ENCODE assay signal across 10 cellular contexts in genomic region chrX:52271212-52271611, GRCh38.
DNase-seq lines count a peak whose midpoint lies in the region; ATAC-seq, FAIRE-seq and TF ChIP-seq lines count a peak whose summit lies in the region.
"Had no signal": no experiment of that assay in that cellular context is flagged by ENCODE, and none has a peak within 500 bp of the region (broad histone marks: within the 10 kb centered on the region; RNA-seq: fewer than 3 reads in every experiment).

No MANE protein-coding gene starts in this region.

- POLR2A ChIA-PET in A549 (lab: Yijun Ruan, JAX): no interaction called here

- peak; percentile 94 for FAIRE-seq in A549 (lab: Jason Lieb, UNC)

- H3K27me3 ChIP-seq in dorsolateral prefrontal cortex: peaks cover 0 to 70% (median 14%) of the 10 kb centered on the region in 45 donors

- H3K9me3 ChIP-seq in A549: no peaks in the 10 kb centered on the region

- TF ChIP-seq RAD21 in A549 (conservative IDR thresholded peaks at IDR 0.05 in 1 of 2, IDR thresholded peaks at IDR 0.05 in 1 of 2): peak in 1 of 2 experiments; percentile 17; a peak in 1 of 5 replicates

- CTCF ChIA-PET in A549 (lab: Yijun Ruan, JAX): no interaction called here

- no peak overlapping the region for H3K4me3 ChIP-seq in A549
- H3K4me3 ChIP-seq in fibroblast of mammary gland (ENCODE audit: control insufficient read depth, low read depth, low read length): no peak overlapping the region
- H3K4me3 ChIP-seq in dorsolateral prefrontal cortex: no peak overlapping the region

- TF ChIP-seq POLR2A in A549 (IDR thresholded peaks at IDR 0.05; ENCODE audit: low read length): no peak

- TF ChIP-seq CTCF in A549 (IDR thresholded peaks at IDR 0.05): no peak
- peak; percentile 57 for TF ChIP-seq CTCF in GM12873 (IDR thresholded peaks at IDR 0.05; ENCODE audit: insufficient read depth, low read depth, low read length, missing control alignments)
- peak; percentile 39 for TF ChIP-seq CTCF in fibroblast of mammary gland (conservative IDR thresholded peaks at IDR 0.05; ENCODE audit: control insufficient read depth, insufficient read depth, low read depth, low read length)
- TF ChIP-seq CTCF in dorsolateral prefrontal cortex (IDR thresholded peaks at IDR 0.05 in 54 of 56, conservative IDR thresholded peaks at IDR 0.05 in 2 of 56; ENCODE audit: low read depth in 1 of 56, partially characterized antibody in 56 of 56): peak in 7 of 56 donors; percentile 10 to 28 (median 18)

- intact Hi-C loops in dorsolateral prefrontal cortex (cut with DNase I): no loop called here

- DNase-seq in A549 (ENCODE audit: low read depth in 1 of 2, low spot score in 1 of 2) (peak in 1 of 2 experiments; percentile 25), RPMI7951 (ENCODE audit: low read depth) (peak; percentile 31), fibroblast of mammary gland (ENCODE audit: low read depth) (peak; percentile 15), NCI-H187 treated with DMSO at 0.1 percent for 48 hours (lab: John Stamatoyannopoulos, UW) (no peak), dorsolateral prefrontal cortex (no peak), HuH-7.5 (ENCODE audit: low spot score) (no peak), SIG-M5 (lab: John Stamatoyannopoulos, UW) (no peak)
- DNase-seq: caudate nucleus, islet precursor cell had no signal

- H3K4me2 ChIP-seq in A549: no peak overlapping the region

- 68% methylated on average over 2 of the region's 2 CpGs for WGBS in A549 (ENCODE audit: missing lambda C conversion rate)

- no peak overlapping the region for H3K27ac ChIP-seq in A549
- H3K27ac ChIP-seq in dorsolateral prefrontal cortex: no peak overlapping the region

- H3K4me1 ChIP-seq in A549: no peaks in the 10 kb centered on the region

- TF ChIP-seq EP300 in A549 (IDR thresholded peaks at IDR 0.05): no peak

- ATAC-seq in A549: peak in 1 of 2 experiments; percentile 72; a peak in 3 of 6 replicates

TF ChIP-seq in A549, 52 proteins besides CTCF, POLR2A, EP300 and RAD21:
- TF ChIP-seq BHLHE40 (IDR thresholded peaks at IDR 0.05; ENCODE audit: low read depth, low read length): no peak
- TF ChIP-seq FOSL2 (IDR thresholded peaks at IDR 0.05): no peak
- no peak for TF ChIP-seq FOSL2 (CRISPR knock-in tag; IDR thresholded peaks at IDR 0.05)
- no peak for TF ChIP-seq FOSB (CRISPR knock-in tag; IDR thresholded peaks at IDR 0.05)
- no peak for TF ChIP-seq HDAC2 (IDR thresholded peaks at IDR 0.05)
- TF ChIP-seq KDM5A (IDR thresholded peaks at IDR 0.05): no peak
- no peak for TF ChIP-seq HES2 (IDR thresholded peaks at IDR 0.05)
- TF ChIP-seq ZFP36 (IDR thresholded peaks at IDR 0.05; ENCODE audit: borderline replicate concordance, partially characterized antibody): no peak
- TF ChIP-seq TP53 (CRISPR knock-in tag; IDR thresholded peaks at IDR 0.05): no peak
- TF ChIP-seq, protein P1, sequence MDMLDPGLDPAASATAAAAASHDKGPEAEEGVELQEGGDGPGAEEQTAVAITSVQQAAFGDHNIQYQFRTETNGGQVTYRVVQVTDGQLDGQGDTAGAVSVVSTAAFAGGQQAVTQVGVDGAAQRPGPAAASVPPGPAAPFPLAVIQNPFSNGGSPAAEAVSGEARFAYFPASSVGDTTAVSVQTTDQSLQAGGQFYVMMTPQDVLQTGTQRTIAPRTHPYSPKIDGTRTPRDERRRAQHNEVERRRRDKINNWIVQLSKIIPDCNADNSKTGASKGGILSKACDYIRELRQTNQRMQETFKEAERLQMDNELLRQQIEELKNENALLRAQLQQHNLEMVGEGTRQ (IDR thresholded peaks at IDR 0.05): no peak
- TF ChIP-seq CHD4 (IDR thresholded peaks at IDR 0.05; ENCODE audit: borderline replicate concordance): no peak
- no peak for TF ChIP-seq RARB (CRISPR knock-in tag; IDR thresholded peaks at IDR 0.05)
- no peak for TF ChIP-seq JUN (IDR thresholded peaks at IDR 0.05)
- no peak for TF ChIP-seq CBX2 (IDR thresholded peaks at IDR 0.05; ENCODE audit: borderline replicate concordance, low read depth)
- TF ChIP-seq, protein P2, sequence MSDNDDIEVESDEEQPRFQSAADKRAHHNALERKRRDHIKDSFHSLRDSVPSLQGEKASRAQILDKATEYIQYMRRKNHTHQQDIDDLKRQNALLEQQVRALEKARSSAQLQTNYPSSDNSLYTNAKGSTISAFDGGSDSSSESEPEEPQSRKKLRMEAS (IDR thresholded peaks at IDR 0.05): no peak
- TF ChIP-seq, protein P3, sequence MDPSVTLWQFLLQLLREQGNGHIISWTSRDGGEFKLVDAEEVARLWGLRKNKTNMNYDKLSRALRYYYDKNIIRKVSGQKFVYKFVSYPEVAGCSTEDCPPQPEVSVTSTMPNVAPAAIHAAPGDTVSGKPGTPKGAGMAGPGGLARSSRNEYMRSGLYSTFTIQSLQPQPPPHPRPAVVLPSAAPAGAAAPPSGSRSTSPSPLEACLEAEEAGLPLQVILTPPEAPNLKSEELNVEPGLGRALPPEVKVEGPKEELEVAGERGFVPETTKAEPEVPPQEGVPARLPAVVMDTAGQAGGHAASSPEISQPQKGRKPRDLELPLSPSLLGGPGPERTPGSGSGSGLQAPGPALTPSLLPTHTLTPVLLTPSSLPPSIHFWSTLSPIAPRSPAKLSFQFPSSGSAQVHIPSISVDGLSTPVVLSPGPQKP (IDR thresholded peaks at IDR 0.05; ENCODE audit: low read depth, low read length): no peak
- no peak for TF ChIP-seq HMGXB4 (CRISPR knock-in tag; IDR thresholded peaks at IDR 0.05; ENCODE audit: borderline replicate concordance)

Comparison
In these comparisons a context has a peak if more than half of its experiments do, and no peak if none do; other contexts are left out.
1. DNase-seq: peak in RPMI7951 (single experiment) and fibroblast of mammary gland (single experiment); none in NCI-H187 treated with DMSO at 0.1 percent for 48 hours (single experiment), dorsolateral prefrontal cortex (0 of 10), HuH-7.5 (single experiment) and SIG-M5 (single experiment).